In the genomic region with DNA sequence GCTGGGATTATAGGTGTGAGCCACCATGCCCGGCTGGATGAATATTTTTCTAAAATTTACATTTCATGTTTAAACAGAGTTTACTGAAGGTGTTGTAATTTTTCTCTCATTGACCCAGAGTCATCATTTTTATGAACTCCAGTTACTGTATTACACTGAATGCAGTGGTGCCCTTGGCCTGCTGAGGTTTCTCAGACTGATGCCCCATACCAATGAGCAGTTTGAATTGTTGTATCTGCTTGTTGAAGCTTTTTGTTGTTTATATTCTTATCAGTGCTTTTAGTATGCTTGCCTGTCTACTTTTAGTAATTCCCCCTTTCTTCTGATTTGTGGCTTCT, we compare ENCODE assay signal across 15 cellular contexts. TPM values are rescaled to one million over a fixed set of nuclear protein-coding genes. Genes with fewer than 3 reads are reported as not detected.
DNase-seq lines count a peak whose midpoint lies in the region; ATAC-seq and TF ChIP-seq lines count a peak whose summit lies in the region.
"Had no signal": no experiment of that assay in that cellular context is flagged by ENCODE, and none has a peak within 500 bp of the region (broad histone marks: within the 10 kb centered on the region; RNA-seq: fewer than 3 reads in every experiment).

No MANE protein-coding gene starts in this region.

- in situ Hi-C loops in GM23248 (cut with MboI) = no loop called here

- ATAC-seq in RWPE2 (ENCODE audit: low read depth) (peak; percentile 71), mucosa of descending colon (no peak)

- H3K27ac ChIP-seq in GM23248 (peak overlapping the region; percentile 92), RWPE2 (ENCODE audit: poor library complexity, severe bottlenecking) (peak overlapping the region; percentile 99), esophagus muscularis mucosa (replicated peaks in 1 of 4) (peak overlapping the region; percentile 66 to 78 (median 76)), sigmoid colon (peak overlapping the region; percentile 55 to 83 (median 75))
- H3K27ac ChIP-seq: WERI-Rb-1 had no signal

- peak overlapping the region; percentile 68 for H3K4me2 ChIP-seq in GM23248 (ENCODE audit: unreplicated experiment)

- H2AFZ ChIP-seq in GM23248 = no peak overlapping the region

- peak; percentile 70 for DNase-seq in GM23248
- DNase-seq in RWPE2 (ENCODE audit: low spot score) = no peak
- no peak for DNase-seq in esophagus muscularis mucosa (ENCODE audit: extremely low spot score)
- no peak for DNase-seq in sigmoid colon
- no peak for DNase-seq in hepatic stellate cell (ENCODE audit: low spot score)
- no peak for DNase-seq in mucosa of descending colon
- DNase-seq in cerebellum (ENCODE audit: low spot score) = no peak
- no peak for DNase-seq in NCI-H1930 (lab: John Stamatoyannopoulos, UW)
- DNase-seq: activated T-cell treated with anti-CD3 and anti-CD28 coated beads, Interleukin-2, amount 50 U/mL, for 48 hours; H7; midbrain; NCI-H2171; NK-92 treated with Interleukin-12 subunit alpha and Interleukin-12 subunit beta, amount 100 ng/mL, for 24 hours; stimulated activated naive CD4-positive, alpha-beta T cell treated with Interleukin-2 at 50 U/mL for 16 hours; WERI-Rb-1 had no signal

- H3K4me1 ChIP-seq in GM23248 (ENCODE audit: insufficient read depth) = peaks cover 29% of the 10 kb centered on the region
- H3K4me1 ChIP-seq in RWPE2 (ENCODE audit: insufficient read depth, poor library complexity, severe bottlenecking) = peaks cover 28% of the 10 kb centered on the region
- H3K4me1 ChIP-seq in esophagus muscularis mucosa = peaks cover 16 to 26% (median 20%) of the 10 kb centered on the region in 4 donors
- peaks cover 0 to 37% (median 20%) of the 10 kb centered on the region in 4 donors for H3K4me1 ChIP-seq in sigmoid colon
- H3K4me1 ChIP-seq in mucosa of descending colon (ENCODE audit: low read depth) = no peaks in the 10 kb centered on the region

- H3K36me3 ChIP-seq in GM23248 (ENCODE audit: low read depth) (peaks cover 43% of the 10 kb centered on the region), RWPE2 (ENCODE audit: low read depth) (peaks cover 71% of the 10 kb centered on the region), esophagus muscularis mucosa (peaks cover 24 to 98% (median 83%) of the 10 kb centered on the region in 4 donors), sigmoid colon (peaks cover 24 to 82% (median 34%) of the 10 kb centered on the region in 4 donors), mucosa of descending colon (ENCODE audit: low read depth) (peaks cover 9% of the 10 kb centered on the region)

- H3K27me3 ChIP-seq in GM23248 (replicated peaks; ENCODE audit: insufficient read depth) (no peaks in the 10 kb centered on the region), RWPE2 (ENCODE audit: insufficient read depth, poor library complexity, severe bottlenecking) (no peaks in the 10 kb centered on the region), esophagus muscularis mucosa (no peaks in the 10 kb centered on the region), sigmoid colon (no peaks in the 10 kb centered on the region)

- peaks cover 57% of the 10 kb centered on the region for H3F3A ChIP-seq in GM23248 (ENCODE audit: insufficient read depth)

- 0 to 11% methylated on average over 1 of the region's 1 CpG for WGBS in GM23248 (ENCODE audit: low coverage in 1 of 2, low lambda C conversion rate in 2 of 2, missing lambda C conversion rate in 2 of 2), 2 experiments
- 67% methylated on average over 1 of the region's 1 CpG for WGBS in esophagus muscularis mucosa
- WGBS in sigmoid colon, 2 donors = 82 to 95% methylated on average over 1 of the region's 1 CpG

- no peak for TF ChIP-seq EP300 in esophagus muscularis mucosa (IDR thresholded peaks at IDR 0.05)
- no peak for TF ChIP-seq EP300 in sigmoid colon (IDR thresholded peaks at IDR 0.05)

- no peaks in the 10 kb centered on the region for H3K9me2 ChIP-seq in GM23248 (ENCODE audit: insufficient read depth)

- intact Hi-C loops in esophagus muscularis mucosa (cut with DNase I) = no loop called here
- intact Hi-C loops in sigmoid colon (cut with DNase I) = no loop called here
- intact Hi-C loops in mucosa of descending colon (cut with DNase I, micrococcal nuclease) = no loop called here

- H3K79me2 ChIP-seq in GM23248 (ENCODE audit: insufficient read depth) = peaks cover 23% of the 10 kb centered on the region; the same call in 1 of the 2 replicates

- peak overlapping the region; percentile 40 for H3K4me3 ChIP-seq in GM23248
- no peak overlapping the region for H3K4me3 ChIP-seq in RWPE2 (ENCODE audit: severe bottlenecking)
- H3K4me3 ChIP-seq in esophagus muscularis mucosa = no peak overlapping the region
- no peak overlapping the region for H3K4me3 ChIP-seq in sigmoid colon
- H3K4me3 ChIP-seq in mucosa of descending colon = no peak overlapping the region

- TF ChIP-seq CTCF in RWPE2 (IDR thresholded peaks at IDR 0.05; ENCODE audit: poor library complexity, severe bottlenecking) (no peak), esophagus muscularis mucosa (IDR thresholded peaks at IDR 0.05) (no peak), sigmoid colon (IDR thresholded peaks at IDR 0.05) (no peak), mucosa of descending colon (IDR thresholded peaks at IDR 0.05) (no peak)

- no peaks in the 10 kb centered on the region for H4K20me1 ChIP-seq in GM23248 (ENCODE audit: insufficient read depth)

- TF ChIP-seq POLR2A in esophagus muscularis mucosa (IDR thresholded peaks at IDR 0.05; ENCODE audit: low read depth) (no peak), sigmoid colon (IDR thresholded peaks at IDR 0.05) (no peak)

- H3K9ac ChIP-seq in GM23248 = peak overlapping the region; percentile 55

- no peaks in the 10 kb centered on the region for H3K9me3 ChIP-seq in GM23248 (ENCODE audit: low read depth)
- no peaks in the 10 kb centered on the region for H3K9me3 ChIP-seq in RWPE2 (ENCODE audit: severe bottlenecking)
- H3K9me3 ChIP-seq in esophagus muscularis mucosa = no peaks in the 10 kb centered on the region
- H3K9me3 ChIP-seq in sigmoid colon = no peaks in the 10 kb centered on the region
- no peaks in the 10 kb centered on the region for H3K9me3 ChIP-seq in mucosa of descending colon

RNA-seq across cellular contexts. Expression of a gene that starts 29.9 kb away (rescaled TPM):
- total RNA-seq in GM23248 (2014; rRNA removed; shearing (Covaris generic)) = 20.4 and 23.8 TPM in 2 replicates
- 27.8 and 28.1 TPM in 2 replicates for polyA plus RNA-seq in GM23248 (2016; fragmentation: Nextera tagmentation; extraction: Ambion mirVana)
- 10 to 100 TPM; 32.1 to 49.4 (median 36.9) TPM for total RNA-seq in esophagus muscularis mucosa
- total RNA-seq in sigmoid colon = 10 to 100 TPM; 34.3 to 40.7 (median 38.6) TPM
- 10 to 100 TPM; 15.7 to 18.6 (median 17.7) TPM for polyA plus RNA-seq in sigmoid colon
- total RNA-seq in mucosa of descending colon = 10 to 100 TPM; 35.9 to 44.4 (median 39.5) TPM
- total RNA-seq in cerebellum = 22.1 TPM

RNA-seq across cellular contexts. Expression of a gene that starts 55.4 kb away (rescaled TPM):
- total RNA-seq in GM23248 (2014; rRNA removed; shearing (Covaris generic)) = 65.3 and 90.6 TPM in 2 replicates
- polyA plus RNA-seq in GM23248 (2016; fragmentation: Nextera tagmentation; extraction: Ambion mirVana) (130 and 134 TPM in 2 replicates), sigmoid colon (100 to 1,000 TPM in 2 of 3 donors, 10 to 100 TPM in 1; 80.6 to 307 (median 183) TPM)
- total RNA-seq in esophagus muscularis mucosa (10 to 100 TPM; 48.0 to 77.2 (median 65.2) TPM), sigmoid colon (10 to 100 TPM; 54.6 to 79.6 (median 64.3) TPM), mucosa of descending colon (10 to 100 TPM; 72.2 to 98.1 (median 84.3) TPM), cerebellum (54.6 TPM)

RNA-seq across cellular contexts. Expression of a gene that starts 55.7 kb away (rescaled TPM):
- total RNA-seq in GM23248 (2014; rRNA removed; shearing (Covaris generic)) = 25.0 and 38.2 TPM in 2 replicates
- polyA plus RNA-seq in GM23248 (2016; fragmentation: Nextera tagmentation; extraction: Ambion mirVana) (48.7 and 49.7 TPM in 2 replicates), sigmoid colon (100 to 1,000 TPM; 105 to 243 (median 198) TPM)
- total RNA-seq in esophagus muscularis mucosa (100 to 1,000 TPM; 108 to 154 (median 126) TPM), sigmoid colon (100 to 1,000 TPM in 3 of 4 donors, 10 to 100 TPM in 1; 93.3 to 164 (median 135) TPM), mucosa of descending colon (100 to 1,000 TPM; 120 to 155 (median 153) TPM), cerebellum (12.9 TPM)
